Comparison of ENCODE assay signal across 2 cellular contexts in the genomic region with DNA sequence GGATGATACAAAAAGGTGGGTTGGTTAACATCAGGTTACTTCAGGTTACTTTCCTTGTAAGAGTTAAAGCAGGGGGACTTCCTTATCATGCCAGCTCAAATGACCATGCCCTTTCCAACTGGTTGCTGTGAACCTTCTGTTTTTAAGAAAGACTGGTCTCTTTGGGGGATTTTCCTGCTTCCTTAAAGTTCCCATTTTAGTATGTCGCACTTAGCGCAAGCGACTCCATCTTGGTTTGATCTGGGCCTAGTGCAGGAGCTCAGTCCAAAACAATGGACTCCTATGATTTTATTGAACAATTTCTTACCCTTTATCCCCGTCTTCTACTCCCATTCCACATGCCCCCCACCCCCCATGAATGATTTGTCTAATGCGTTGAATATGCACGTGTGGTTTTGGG.
TF ChIP-seq lines count a peak whose summit lies in the region.

No MANE protein-coding gene starts in this region.

TF ChIP-seq in GM23338, 12 proteins besides CTCF, POLR2A, EP300 and RAD21 (continued from another document):
- TF ChIP-seq, protein P1, sequence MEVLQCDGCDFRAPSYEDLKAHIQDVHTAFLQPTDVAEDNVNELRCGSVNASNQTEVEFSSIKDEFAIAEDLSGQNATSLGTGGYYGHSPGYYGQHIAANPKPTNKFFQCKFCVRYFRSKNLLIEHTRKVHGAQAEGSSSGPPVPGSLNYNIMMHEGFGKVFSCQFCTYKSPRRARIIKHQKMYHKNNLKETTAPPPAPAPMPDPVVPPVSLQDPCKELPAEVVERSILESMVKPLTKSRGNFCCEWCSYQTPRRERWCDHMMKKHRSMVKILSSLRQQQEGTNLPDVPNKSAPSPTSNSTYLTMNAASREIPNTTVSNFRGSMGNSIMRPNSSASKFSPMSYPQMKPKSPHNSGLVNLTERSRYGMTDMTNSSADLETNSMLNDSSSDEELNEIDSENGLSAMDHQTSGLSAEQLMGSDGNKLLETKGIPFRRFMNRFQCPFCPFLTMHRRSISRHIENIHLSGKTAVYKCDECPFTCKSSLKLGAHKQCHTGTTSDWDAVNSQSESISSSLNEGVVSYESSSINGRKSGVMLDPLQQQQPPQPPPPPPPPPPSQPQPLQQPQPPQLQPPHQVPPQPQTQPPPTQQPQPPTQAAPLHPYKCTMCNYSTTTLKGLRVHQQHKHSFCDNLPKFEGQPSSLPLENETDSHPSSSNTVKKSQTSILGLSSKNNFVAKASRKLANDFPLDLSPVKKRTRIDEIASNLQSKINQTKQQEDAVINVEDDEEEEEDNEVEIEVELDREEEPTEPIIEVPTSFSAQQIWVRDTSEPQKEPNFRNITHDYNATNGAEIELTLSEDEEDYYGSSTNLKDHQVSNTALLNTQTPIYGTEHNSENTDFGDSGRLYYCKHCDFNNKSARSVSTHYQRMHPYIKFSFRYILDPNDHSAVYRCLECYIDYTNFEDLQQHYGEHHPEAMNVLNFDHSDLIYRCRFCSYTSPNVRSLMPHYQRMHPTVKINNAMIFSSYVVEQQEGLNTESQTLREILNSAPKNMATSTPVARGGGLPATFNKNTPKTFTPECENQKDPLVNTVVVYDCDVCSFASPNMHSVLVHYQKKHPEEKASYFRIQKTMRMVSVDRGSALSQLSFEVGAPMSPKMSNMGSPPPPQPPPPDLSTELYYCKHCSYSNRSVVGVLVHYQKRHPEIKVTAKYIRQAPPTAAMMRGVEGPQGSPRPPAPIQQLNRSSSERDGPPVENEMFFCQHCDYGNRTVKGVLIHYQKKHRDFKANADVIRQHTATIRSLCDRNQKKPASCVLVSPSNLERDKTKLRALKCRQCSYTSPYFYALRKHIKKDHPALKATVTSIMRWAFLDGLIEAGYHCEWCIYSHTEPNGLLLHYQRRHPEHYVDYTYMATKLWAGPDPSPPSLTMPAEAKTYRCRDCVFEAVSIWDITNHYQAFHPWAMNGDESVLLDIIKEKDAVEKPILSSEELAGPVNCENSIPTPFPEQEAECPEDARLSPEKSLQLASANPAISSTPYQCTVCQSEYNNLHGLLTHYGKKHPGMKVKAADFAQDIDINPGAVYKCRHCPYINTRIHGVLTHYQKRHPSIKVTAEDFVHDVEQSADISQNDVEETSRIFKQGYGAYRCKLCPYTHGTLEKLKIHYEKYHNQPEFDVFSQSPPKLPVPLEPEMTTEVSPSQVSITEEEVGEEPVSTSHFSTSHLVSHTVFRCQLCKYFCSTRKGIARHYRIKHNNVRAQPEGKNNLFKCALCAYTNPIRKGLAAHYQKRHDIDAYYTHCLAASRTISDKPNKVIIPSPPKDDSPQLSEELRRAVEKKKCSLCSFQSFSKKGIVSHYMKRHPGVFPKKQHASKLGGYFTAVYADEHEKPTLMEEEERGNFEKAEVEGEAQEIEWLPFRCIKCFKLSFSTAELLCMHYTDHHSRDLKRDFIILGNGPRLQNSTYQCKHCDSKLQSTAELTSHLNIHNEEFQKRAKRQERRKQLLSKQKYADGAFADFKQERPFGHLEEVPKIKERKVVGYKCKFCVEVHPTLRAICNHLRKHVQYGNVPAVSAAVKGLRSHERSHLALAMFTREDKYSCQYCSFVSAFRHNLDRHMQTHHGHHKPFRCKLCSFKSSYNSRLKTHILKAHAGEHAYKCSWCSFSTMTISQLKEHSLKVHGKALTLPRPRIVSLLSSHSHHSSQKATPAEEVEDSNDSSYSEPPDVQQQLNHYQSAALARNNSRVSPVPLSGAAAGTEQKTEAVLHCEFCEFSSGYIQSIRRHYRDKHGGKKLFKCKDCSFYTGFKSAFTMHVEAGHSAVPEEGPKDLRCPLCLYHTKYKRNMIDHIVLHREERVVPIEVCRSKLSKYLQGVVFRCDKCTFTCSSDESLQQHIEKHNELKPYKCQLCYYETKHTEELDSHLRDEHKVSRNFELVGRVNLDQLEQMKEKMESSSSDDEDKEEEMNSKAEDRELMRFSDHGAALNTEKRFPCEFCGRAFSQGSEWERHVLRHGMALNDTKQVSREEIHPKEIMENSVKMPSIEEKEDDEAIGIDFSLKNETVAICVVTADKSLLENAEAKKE (CRISPR knock-in tag; IDR thresholded peaks at IDR 0.05): no peak
- TF ChIP-seq ZNF114 (CRISPR knock-in tag; IDR thresholded peaks at IDR 0.05): no peak
- TF ChIP-seq EZH2 (IDR thresholded peaks at IDR 0.05; ENCODE audit: low read depth, unreplicated experiment): no peak
- TF ChIP-seq CREB1 (CRISPR knock-in tag; IDR thresholded peaks at IDR 0.05; ENCODE audit: low read depth): no peak
- TF ChIP-seq ZNF331 (CRISPR knock-in tag; IDR thresholded peaks at IDR 0.05; ENCODE audit: low read depth): no peak

TF ChIP-seq in GM12878, 131 proteins besides CTCF, POLR2A, EP300 and RAD21 (continued from another document):
- TF ChIP-seq MTA2 (IDR thresholded peaks at IDR 0.05; ENCODE audit: low read depth) (no peak), FOXK2 (IDR thresholded peaks at IDR 0.05) (no peak), ZNF384 (IDR thresholded peaks at IDR 0.05; ENCODE audit: borderline replicate concordance, low read depth, low read length) (no peak), LARP7 (IDR thresholded peaks at IDR 0.05) (no peak)
- TF ChIP-seq, protein P2, sequence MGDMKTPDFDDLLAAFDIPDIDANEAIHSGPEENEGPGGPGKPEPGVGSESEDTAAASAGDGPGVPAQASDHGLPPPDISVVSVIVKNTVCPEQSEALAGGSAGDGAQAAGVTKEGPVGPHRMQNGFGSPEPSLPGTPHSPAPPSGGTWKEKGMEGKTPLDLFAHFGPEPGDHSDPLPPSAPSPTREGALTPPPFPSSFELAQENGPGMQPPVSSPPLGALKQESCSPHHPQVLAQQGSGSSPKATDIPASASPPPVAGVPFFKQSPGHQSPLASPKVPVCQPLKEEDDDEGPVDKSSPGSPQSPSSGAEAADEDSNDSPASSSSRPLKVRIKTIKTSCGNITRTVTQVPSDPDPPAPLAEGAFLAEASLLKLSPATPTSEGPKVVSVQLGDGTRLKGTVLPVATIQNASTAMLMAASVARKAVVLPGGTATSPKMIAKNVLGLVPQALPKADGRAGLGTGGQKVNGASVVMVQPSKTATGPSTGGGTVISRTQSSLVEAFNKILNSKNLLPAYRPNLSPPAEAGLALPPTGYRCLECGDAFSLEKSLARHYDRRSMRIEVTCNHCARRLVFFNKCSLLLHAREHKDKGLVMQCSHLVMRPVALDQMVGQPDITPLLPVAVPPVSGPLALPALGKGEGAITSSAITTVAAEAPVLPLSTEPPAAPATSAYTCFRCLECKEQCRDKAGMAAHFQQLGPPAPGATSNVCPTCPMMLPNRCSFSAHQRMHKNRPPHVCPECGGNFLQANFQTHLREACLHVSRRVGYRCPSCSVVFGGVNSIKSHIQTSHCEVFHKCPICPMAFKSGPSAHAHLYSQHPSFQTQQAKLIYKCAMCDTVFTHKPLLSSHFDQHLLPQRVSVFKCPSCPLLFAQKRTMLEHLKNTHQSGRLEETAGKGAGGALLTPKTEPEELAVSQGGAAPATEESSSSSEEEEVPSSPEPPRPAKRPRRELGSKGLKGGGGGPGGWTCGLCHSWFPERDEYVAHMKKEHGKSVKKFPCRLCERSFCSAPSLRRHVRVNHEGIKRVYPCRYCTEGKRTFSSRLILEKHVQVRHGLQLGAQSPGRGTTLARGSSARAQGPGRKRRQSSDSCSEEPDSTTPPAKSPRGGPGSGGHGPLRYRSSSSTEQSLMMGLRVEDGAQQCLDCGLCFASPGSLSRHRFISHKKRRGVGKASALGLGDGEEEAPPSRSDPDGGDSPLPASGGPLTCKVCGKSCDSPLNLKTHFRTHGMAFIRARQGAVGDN (IDR thresholded peaks at IDR 0.05): peak; percentile 94
- TF ChIP-seq, protein P3, sequence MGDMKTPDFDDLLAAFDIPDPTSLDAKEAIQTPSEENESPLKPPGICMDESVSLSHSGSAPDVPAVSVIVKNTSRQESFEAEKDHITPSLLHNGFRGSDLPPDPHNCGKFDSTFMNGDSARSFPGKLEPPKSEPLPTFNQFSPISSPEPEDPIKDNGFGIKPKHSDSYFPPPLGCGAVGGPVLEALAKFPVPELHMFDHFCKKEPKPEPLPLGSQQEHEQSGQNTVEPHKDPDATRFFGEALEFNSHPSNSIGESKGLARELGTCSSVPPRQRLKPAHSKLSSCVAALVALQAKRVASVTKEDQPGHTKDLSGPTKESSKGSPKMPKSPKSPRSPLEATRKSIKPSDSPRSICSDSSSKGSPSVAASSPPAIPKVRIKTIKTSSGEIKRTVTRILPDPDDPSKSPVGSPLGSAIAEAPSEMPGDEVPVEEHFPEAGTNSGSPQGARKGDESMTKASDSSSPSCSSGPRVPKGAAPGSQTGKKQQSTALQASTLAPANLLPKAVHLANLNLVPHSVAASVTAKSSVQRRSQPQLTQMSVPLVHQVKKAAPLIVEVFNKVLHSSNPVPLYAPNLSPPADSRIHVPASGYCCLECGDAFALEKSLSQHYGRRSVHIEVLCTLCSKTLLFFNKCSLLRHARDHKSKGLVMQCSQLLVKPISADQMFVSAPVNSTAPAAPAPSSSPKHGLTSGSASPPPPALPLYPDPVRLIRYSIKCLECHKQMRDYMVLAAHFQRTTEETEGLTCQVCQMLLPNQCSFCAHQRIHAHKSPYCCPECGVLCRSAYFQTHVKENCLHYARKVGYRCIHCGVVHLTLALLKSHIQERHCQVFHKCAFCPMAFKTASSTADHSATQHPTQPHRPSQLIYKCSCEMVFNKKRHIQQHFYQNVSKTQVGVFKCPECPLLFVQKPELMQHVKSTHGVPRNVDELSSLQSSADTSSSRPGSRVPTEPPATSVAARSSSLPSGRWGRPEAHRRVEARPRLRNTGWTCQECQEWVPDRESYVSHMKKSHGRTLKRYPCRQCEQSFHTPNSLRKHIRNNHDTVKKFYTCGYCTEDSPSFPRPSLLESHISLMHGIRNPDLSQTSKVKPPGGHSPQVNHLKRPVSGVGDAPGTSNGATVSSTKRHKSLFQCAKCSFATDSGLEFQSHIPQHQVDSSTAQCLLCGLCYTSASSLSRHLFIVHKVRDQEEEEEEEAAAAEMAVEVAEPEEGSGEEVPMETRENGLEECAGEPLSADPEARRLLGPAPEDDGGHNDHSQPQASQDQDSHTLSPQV (IDR thresholded peaks at IDR 0.05): peak; percentile 98
